In genomic region chr13:33007950-33008349, GRCh38 we compare ENCODE assay signal across 11 cellular contexts. TPM values are rescaled to one million over a fixed set of nuclear protein-coding genes. Genes with fewer than 3 reads are reported as not detected.
"Had no signal": no experiment of that assay in that cellular context is flagged by ENCODE, and none has a peak within 500 bp of the region (broad histone marks: within the 10 kb centered on the region; RNA-seq: fewer than 3 reads in every experiment).

No MANE protein-coding gene starts in this region.

- H3K4me3 Mint-ChIP-seq: IgD-negative memory B cell had no signal

- H2AFZ ChIP-seq: GM23248 had no signal

- H3K27ac ChIP-seq: GM23248, KMS-11 had no signal

- H3K4me2 ChIP-seq: KMS-11 had no signal

- H3K36me3 Mint-ChIP-seq: IgD-negative memory B cell had no signal

- H3K9ac ChIP-seq: GM23248, KMS-11 had no signal

- ATAC-seq: HCT116 had no signal

- FAIRE-seq: HTR-8/SVneo had no signal

- H3K4me1 Mint-ChIP-seq: IgD-negative memory B cell had no signal

- H3K4me3 ChIP-seq: GM23248, HAP-1 had no signal

- H3K36me3 ChIP-seq: HAP-1 had no signal

- DNase-seq: GM23248, GOT3, H7, KBM-7 had no signal

RNA-seq across cellular contexts. Expression of gene KL, which starts 8.3 kb away (rescaled TPM):
- total RNA-seq: H4, H7, HT-29 had no signal
- polyA plus RNA-seq: GM23248, IgD-negative memory B cell had no signal
